Comparison of ENCODE assay signal across 8 cellular contexts in genomic region chr2:43059183-43059897, GRCh38.
DNase-seq lines count a peak whose midpoint lies in the region; ATAC-seq, FAIRE-seq and TF ChIP-seq lines count a peak whose summit lies in the region.

No MANE protein-coding gene starts in this region.

- H3K4me1 Mint-ChIP-seq in T-helper 1 cell treated with Interleukin-12 subunit alpha and Interleukin-12 subunit beta and Interleukin-4 antibody, amounts not matched to agents 30 μg/mL and 1 μg/mL, for 36 hours (ENCODE audit: low read depth): peaks cover 21% of the 10 kb centered on the region
- H3K4me1 Mint-ChIP-seq in astrocyte (ENCODE audit: low read depth, unreplicated experiment): peaks cover 18% of the 10 kb centered on the region
- H3K4me1 Mint-ChIP-seq in WTC11: peaks cover 16% of the 10 kb centered on the region

- H3K36me3 ChIP-seq in astrocyte (ENCODE audit: insufficient read depth, low read length): no peaks in the 10 kb centered on the region

- CTCF ChIA-PET in WTC11 (lab: Charles Lee): interaction anchor here (0.6 to 0.8 kb wide), 2 partner anchors 9 to 29 kb away, joined by 3 to 4 read pairs; no protein-coding TSS in a partner anchor

- H3K4me1 ChIP-seq in astrocyte (ENCODE audit: insufficient read depth, low read length): peaks cover 10% of the 10 kb centered on the region

- H3K27ac ChIP-seq in astrocyte (ENCODE audit: low read depth, low read length): no peak overlapping the region

- H3K9me3 ChIP-seq in astrocyte (ENCODE audit: insufficient read depth, low read depth, low read length): no peaks in the 10 kb centered on the region

- H3K27me3 Mint-ChIP-seq in T-helper 1 cell treated with Interleukin-12 subunit alpha and Interleukin-12 subunit beta and Interleukin-4 antibody, amounts not matched to agents 30 μg/mL and 1 μg/mL, for 36 hours (ENCODE audit: low read depth): no peaks in the 10 kb centered on the region
- H3K27me3 Mint-ChIP-seq in astrocyte (ENCODE audit: low read depth, unreplicated experiment) (peaks cover 8% of the 10 kb centered on the region), WTC11 (ENCODE audit: low read depth) (no peaks in the 10 kb centered on the region; the same call in none of the 2 replicates)

- no peak overlapping the region for H2AFZ ChIP-seq in astrocyte (ENCODE audit: low read depth, low read length)

- no peaks in the 10 kb centered on the region for H3K27me3 ChIP-seq in astrocyte (ENCODE audit: insufficient read depth, low read length)

- TF ChIP-seq RAD21 in Ishikawa (IDR thresholded peaks at IDR 0.05; ENCODE audit: low read depth): peak; percentile 25; the same call in 1 of the 2 replicates

- peaks cover 8% of the 10 kb centered on the region for H3K36me3 Mint-ChIP-seq in T-helper 1 cell treated with Interleukin-12 subunit alpha and Interleukin-12 subunit beta and Interleukin-4 antibody, amounts not matched to agents 30 μg/mL and 1 μg/mL, for 36 hours (ENCODE audit: low read depth)
- H3K36me3 Mint-ChIP-seq in astrocyte (ENCODE audit: low read depth, unreplicated experiment) (peaks cover 2% of the 10 kb centered on the region), WTC11 (peaks cover 9% of the 10 kb centered on the region)

- H3K9ac ChIP-seq in astrocyte (ENCODE audit: low read length): no peak overlapping the region

- peaks cover 12% of the 10 kb centered on the region for H3K9me3 Mint-ChIP-seq in T-helper 1 cell treated with Interleukin-12 subunit alpha and Interleukin-12 subunit beta and Interleukin-4 antibody, amounts not matched to agents 30 μg/mL and 1 μg/mL, for 36 hours
- peaks cover 12% of the 10 kb centered on the region for H3K9me3 Mint-ChIP-seq in astrocyte (ENCODE audit: unreplicated experiment)
- H3K9me3 Mint-ChIP-seq in WTC11: peaks cover 19% of the 10 kb centered on the region

- H3K4me3 Mint-ChIP-seq in T-helper 1 cell treated with Interleukin-12 subunit alpha and Interleukin-12 subunit beta and Interleukin-4 antibody, amounts not matched to agents 30 μg/mL and 1 μg/mL, for 36 hours: peak overlapping the region; percentile 54
- no peak overlapping the region for H3K4me3 Mint-ChIP-seq in astrocyte (ENCODE audit: unreplicated experiment)
- H3K4me3 Mint-ChIP-seq in WTC11: no peak overlapping the region

- DNase-seq in astrocyte (ENCODE audit: low read depth): peak; percentile 98
- peak in 42 of 51 donors; percentile 12 to 89 (median 72) for DNase-seq in hypothalamus (lab: John Stamatoyannopoulos, UW)
- DNase-seq in stimulated activated CD4-positive, alpha-beta T cell treated with anti-CD3 and anti-CD28 coated beads, Interleukin-1b, Interleukin-23, amount 100 ng/mL, for 48 hours: peak; percentile 81
- no peak for DNase-seq in WTC11 (ENCODE audit: low spot score)
- no peak for DNase-seq in GOT3 (lab: John Stamatoyannopoulos, UW)

- POLR2A ChIA-PET in WTC11 (lab: Charles Lee): no interaction called here

- ATAC-seq in GM19351 (IDR thresholded peaks at IDR 0.05; ENCODE audit: unreplicated experiment): peak; percentile 62
- ATAC-seq in WTC11: no peak

- H3K79me2 ChIP-seq in astrocyte (ENCODE audit: insufficient read depth, low read length): no peaks in the 10 kb centered on the region

- no peak overlapping the region for H3K4me3 ChIP-seq in astrocyte (ENCODE audit: insufficient read depth, low read depth, low read length)

- peak overlapping the region; percentile 22 for H3K4me2 ChIP-seq in astrocyte (ENCODE audit: low read length)

- FAIRE-seq in astrocyte (lab: Jason Lieb, UNC): peak; percentile 20

- H3K27ac Mint-ChIP-seq in T-helper 1 cell treated with Interleukin-12 subunit alpha and Interleukin-12 subunit beta and Interleukin-4 antibody, amounts not matched to agents 30 μg/mL and 1 μg/mL, for 36 hours: peak overlapping the region; percentile 58
- H3K27ac Mint-ChIP-seq in astrocyte (ENCODE audit: unreplicated experiment) (peak overlapping the region; percentile 12), WTC11 (no peak overlapping the region)

- no peaks in the 10 kb centered on the region for H4K20me1 ChIP-seq in astrocyte (ENCODE audit: insufficient read depth, low read length)

- peak; percentile 72 for TF ChIP-seq EP300 in Ishikawa (IDR thresholded peaks at IDR 0.05; ENCODE audit: borderline replicate concordance)

- TF ChIP-seq CTCF in astrocyte (IDR thresholded peaks at IDR 0.05; ENCODE audit: insufficient read depth, low read depth, low read length): no peak
- TF ChIP-seq CTCF in WTC11 (IDR thresholded peaks at IDR 0.05): no peak

TF ChIP-seq in Ishikawa, 13 proteins besides CTCF, POLR2A, EP300 and RAD21:
- TF ChIP-seq TAF1 (IDR thresholded peaks at IDR 0.05; ENCODE audit: low read depth) (no peak), NFIC (IDR thresholded peaks at IDR 0.05) (peak; percentile 92), USF1 (IDR thresholded peaks at IDR 0.05) (no peak; the same call in 1 of the 2 replicates), CREB1 (IDR thresholded peaks at IDR 0.05; ENCODE audit: low read depth) (no peak), MAX (IDR thresholded peaks at IDR 0.05) (peak; percentile 59; the same call in 1 of the 2 replicates), TEAD4 (IDR thresholded peaks at IDR 0.05) (0 out of 2 replicates have a peak, but pooled peaks have one; percentile 32), ZBTB7A (IDR thresholded peaks at IDR 0.05; ENCODE audit: low read depth) (no peak), TCF12 (IDR thresholded peaks at IDR 0.05; ENCODE audit: low read depth) (peak; percentile 76)
TF ChIP-seq in Ishikawa: peak in this region for 4.

TF ChIP-seq in WTC11, 78 proteins besides CTCF, POLR2A, EP300 and RAD21 (continues in another document):
- TF ChIP-seq PRDM15 (CRISPR knock-in tag; IDR thresholded peaks at IDR 0.05) (no peak), ESRRA (CRISPR knock-in tag; IDR thresholded peaks at IDR 0.05; ENCODE audit: borderline replicate concordance) (no peak), ZNF423 (CRISPR knock-in tag; IDR thresholded peaks at IDR 0.05) (no peak), E2F1 (CRISPR knock-in tag; IDR thresholded peaks at IDR 0.05) (no peak), MLX (CRISPR knock-in tag; IDR thresholded peaks at IDR 0.05) (no peak), ATF1 (CRISPR knock-in tag; IDR thresholded peaks at IDR 0.05) (no peak), ZNF416 (CRISPR knock-in tag; IDR thresholded peaks at IDR 0.05) (no peak), MXD4 (CRISPR knock-in tag; IDR thresholded peaks at IDR 0.05; ENCODE audit: borderline replicate concordance) (no peak), HMGXB4 (CRISPR knock-in tag; IDR thresholded peaks at IDR 0.05) (no peak)

Comparison
In these comparisons a context has a peak if more than half of its experiments do, and no peak if none do; other contexts are left out.
1. DNase-seq: peak in astrocyte (single experiment), hypothalamus (42 of 51) and stimulated activated CD4-positive, alpha-beta T cell treated with anti-CD3 and anti-CD28 coated beads, Interleukin-1b, Interleukin-23, amount 100 ng/mL, for 48 hours (single experiment); none in WTC11 (single experiment) and GOT3 (single experiment).